In genomic region chr2:69556008-69556407, GRCh38 we compare ENCODE assay signal across 16 cellular contexts.
DNase-seq lines count a peak whose midpoint lies in the region; ATAC-seq, FAIRE-seq and TF ChIP-seq lines count a peak whose summit lies in the region.
"Had no signal": no experiment of that assay in that cellular context is flagged by ENCODE, and none has a peak within 500 bp of the region (broad histone marks: within the 10 kb centered on the region; RNA-seq: fewer than 3 reads in every experiment).

No MANE protein-coding gene starts in this region.

- H3K36me3 Mint-ChIP-seq in activated T-cell treated with anti-CD3 and anti-CD28 coated beads, Interleukin-2, amount 50 U/mL, for 24 hours (ENCODE audit: low read depth) = peaks cover 39% of the 10 kb centered on the region
- H3K36me3 Mint-ChIP-seq in CD8-positive, alpha-beta memory T cell = peaks cover 0 to 50% (median 9%) of the 10 kb centered on the region in 3 donors
- peaks cover 46% of the 10 kb centered on the region for H3K36me3 Mint-ChIP-seq in stimulated activated effector memory CD8-positive, alpha-beta T cell treated with anti-CD3 and anti-CD28 coated beads, Interleukin-12 subunit alpha, Interleukin-12 subunit beta, amount 100 ng/mL, for 72 hours
- peaks cover 22% of the 10 kb centered on the region for H3K36me3 Mint-ChIP-seq in endothelial cell (ENCODE audit: low read depth, unreplicated experiment)

- peaks cover 77% of the 10 kb centered on the region for H3K4me1 Mint-ChIP-seq in activated T-cell treated with anti-CD3 and anti-CD28 coated beads, Interleukin-2, amount 50 U/mL, for 24 hours (ENCODE audit: low read depth)
- peaks cover 66 to 87% (median 85%) of the 10 kb centered on the region in 3 donors for H3K4me1 Mint-ChIP-seq in CD8-positive, alpha-beta memory T cell
- H3K4me1 Mint-ChIP-seq in stimulated activated effector memory CD8-positive, alpha-beta T cell treated with anti-CD3 and anti-CD28 coated beads, Interleukin-12 subunit alpha, Interleukin-12 subunit beta, amount 100 ng/mL, for 72 hours = peaks cover 62% of the 10 kb centered on the region
- peaks cover 63% of the 10 kb centered on the region for H3K4me1 Mint-ChIP-seq in endothelial cell (ENCODE audit: unreplicated experiment)

- H3K4me3 ChIP-seq in CD8-positive, alpha-beta memory T cell (ENCODE audit: low read length) = no peak overlapping the region
- no peak overlapping the region for H3K4me3 ChIP-seq in K562

- H2AFZ ChIP-seq in K562 (ENCODE audit: low read depth, low read length) = no peak overlapping the region

- in situ Hi-C loops in K562 (cut with MboI) = no loop called here

- TF ChIP-seq RAD21 in K562 (CRISPR knock-in tag; conservative IDR thresholded peaks at IDR 0.05 in 1 of 2, IDR thresholded peaks at IDR 0.05 in 1 of 2) = no peak

- H3K27me3 Mint-ChIP-seq in activated T-cell treated with anti-CD3 and anti-CD28 coated beads, Interleukin-2, amount 50 U/mL, for 24 hours = no peaks in the 10 kb centered on the region
- no peaks in the 10 kb centered on the region for H3K27me3 Mint-ChIP-seq in CD8-positive, alpha-beta memory T cell
- peaks cover 2% of the 10 kb centered on the region for H3K27me3 Mint-ChIP-seq in endothelial cell (ENCODE audit: unreplicated experiment)

- H3K27me3 ChIP-seq in CD8-positive, alpha-beta memory T cell (ENCODE audit: insufficient read depth, low read length, poor library complexity, severe bottlenecking) = no peaks in the 10 kb centered on the region
- no peaks in the 10 kb centered on the region for H3K27me3 ChIP-seq in K562 (ENCODE audit: control insufficient read depth in 2 of 2, insufficient read depth in 2 of 2, low read length in 2 of 2)

- POLR2A ChIA-PET in CD8-positive, alpha-beta memory T cell (lab: Charles Lee) = no interaction called here
- POLR2A ChIA-PET in K562 (lab: Yijun Ruan, JAX) = interaction anchor here (0.6 to 1.1 kb wide), 2 partner anchors 9 to 80 kb away, joined by 3 read pairs; no protein-coding TSS in a partner anchor

- CTCF ChIA-PET in CD8-positive, alpha-beta memory T cell (lab: Charles Lee) = interaction anchor here (1.4 kb wide), 1 partner anchor 262 kb away, joined by 3 read pairs; no protein-coding TSS in a partner anchor
- CTCF ChIA-PET in K562 (lab: Yijun Ruan, JAX; ENCODE audit: low intra/inter-chr PET ratio) = no interaction called here

- ATAC-seq in K562 = no peak
- ATAC-seq in stimulated activated effector memory CD8-positive, alpha-beta T cell treated with anti-CD3 and anti-CD28 coated beads, Interleukin-12 subunit alpha, Interleukin-12 subunit beta, amount 100 ng/mL, for 72 hours = no peak
- ATAC-seq: HepG2, Right ventricle myocardium inferior had no signal

- no peaks in the 10 kb centered on the region for H3K79me2 ChIP-seq in K562 (ENCODE audit: control insufficient read depth, insufficient read depth, low read length)

- H3K9me3 ChIP-seq in CD8-positive, alpha-beta memory T cell (ENCODE audit: low read length) = no peaks in the 10 kb centered on the region
- no peaks in the 10 kb centered on the region for H3K9me3 ChIP-seq in K562 (replicated peaks; ENCODE audit: control insufficient read depth, insufficient read depth, low read depth, low read length)

- no peaks in the 10 kb centered on the region for H3K36me3 ChIP-seq in CD8-positive, alpha-beta memory T cell (ENCODE audit: insufficient read depth, low read length)
- H3K36me3 ChIP-seq in K562 (ENCODE audit: control insufficient read depth, insufficient read depth, low read length) = no peaks in the 10 kb centered on the region

- TF ChIP-seq CTCF in K562 (IDR thresholded peaks at IDR 0.05 in 2 of 3, conservative IDR thresholded peaks at IDR 0.05 in 1 of 3; ENCODE audit: insufficient read depth in 2 of 3, low read depth in 1 of 3, low read length in 3 of 3) = no peak
- TF ChIP-seq CTCF in endothelial cell (IDR thresholded peaks at IDR 0.05; ENCODE audit: unreplicated experiment) = no peak

- no peaks in the 10 kb centered on the region for H3K9me1 ChIP-seq in K562 (ENCODE audit: control insufficient read depth, insufficient read depth, low read length)

- 25% methylated on average over 4 of the region's 4 CpGs for WGBS in K562 (ENCODE audit: insufficient coverage, low coverage, missing lambda C conversion rate)

- no peak for DNase-seq in activated T-cell treated with anti-CD3 and anti-CD28 coated beads, Interleukin-2, amount 50 U/mL, for 24 hours
- no peak for DNase-seq in activated T-cell treated with anti-CD3 and anti-CD28 coated beads, Interleukin-2, amount 50 U/mL, for 48 hours
- no peak for DNase-seq in CD8-positive, alpha-beta memory T cell
- no peak for DNase-seq in K562 (ENCODE audit: extremely low read depth in 1 of 4, low spot score in 3 of 4)
- no peak for DNase-seq in stimulated activated effector memory CD8-positive, alpha-beta T cell treated with anti-CD3 and anti-CD28 coated beads, Interleukin-12 subunit alpha, Interleukin-12 subunit beta, amount 100 ng/mL, for 72 hours (ENCODE audit: low spot score in 2 of 2)
- DNase-seq in cerebellar nuclear complex (lab: John Stamatoyannopoulos, UW) = no peak
- DNase-seq in RCC 7860 (ENCODE audit: low spot score) = no peak
- DNase-seq in endothelial cell (ENCODE audit: low spot score) = no peak
- DNase-seq: AML-193, HFFc6, NCI-H1105 treated with DMSO at 0.1 percent for 48 hours, NCI-H187 treated with DMSO at 0.1 percent for 48 hours, NCI-H446, NCI-H748 treated with DMSO at 0.1 percent for 48 hours had no signal

- TF ChIP-seq EP300 in K562 (IDR thresholded peaks at IDR 0.05; ENCODE audit: low read length) = no peak

- no peak for TF ChIP-seq POLR2A in K562 (conservative IDR thresholded peaks at IDR 0.05)

- peaks cover 49% of the 10 kb centered on the region for H3K4me1 ChIP-seq in CD8-positive, alpha-beta memory T cell (ENCODE audit: insufficient read depth, low read length)
- H3K4me1 ChIP-seq in K562 (replicated peaks in 1 of 2; ENCODE audit: control insufficient read depth in 2 of 2, insufficient read depth in 2 of 2, low read length in 2 of 2) = peaks cover 0 to 4% of the 10 kb centered on the region in 2 experiments; a peak in 1 of 5 replicates

- no peak overlapping the region for H3K4me2 ChIP-seq in K562 (ENCODE audit: insufficient read depth, low read length)

- intact Hi-C loops in K562 (cut with micrococcal nuclease) = loop anchor here (5.0 to 10.0 kb wide), 3 partner anchors 181 to 261 kb away; no protein-coding TSS in a partner anchor

- no peaks in the 10 kb centered on the region for H3K9me3 Mint-ChIP-seq in activated T-cell treated with anti-CD3 and anti-CD28 coated beads, Interleukin-2, amount 50 U/mL, for 24 hours
- no peaks in the 10 kb centered on the region for H3K9me3 Mint-ChIP-seq in CD8-positive, alpha-beta memory T cell
- no peaks in the 10 kb centered on the region for H3K9me3 Mint-ChIP-seq in stimulated activated effector memory CD8-positive, alpha-beta T cell treated with anti-CD3 and anti-CD28 coated beads, Interleukin-12 subunit alpha, Interleukin-12 subunit beta, amount 100 ng/mL, for 72 hours
- H3K9me3 Mint-ChIP-seq in endothelial cell (ENCODE audit: unreplicated experiment) = no peaks in the 10 kb centered on the region

- H3K4me3 Mint-ChIP-seq in activated T-cell treated with anti-CD3 and anti-CD28 coated beads, Interleukin-2, amount 50 U/mL, for 24 hours = peak overlapping the region; percentile 5
- H3K4me3 Mint-ChIP-seq in CD8-positive, alpha-beta memory T cell = peak overlapping the region in 2 of 7 donors; percentile 1 to 4
- no peak overlapping the region for H3K4me3 Mint-ChIP-seq in stimulated activated effector memory CD8-positive, alpha-beta T cell treated with anti-CD3 and anti-CD28 coated beads, Interleukin-12 subunit alpha, Interleukin-12 subunit beta, amount 100 ng/mL, for 72 hours
- H3K4me3 Mint-ChIP-seq in endothelial cell (ENCODE audit: unreplicated experiment) = no peak overlapping the region
- H3K4me3 Mint-ChIP-seq: HFFc6 had no signal

- FAIRE-seq in K562 (lab: Jason Lieb, UNC) = no peak
- no peak for FAIRE-seq in RCC 7860 (lab: Jason Lieb, UNC)
- FAIRE-seq: HepG2 had no signal

- no peaks in the 10 kb centered on the region; the same call in 1 of the 2 replicates for H4K20me1 ChIP-seq in K562 (replicated peaks; ENCODE audit: control insufficient read depth, insufficient read depth, low read length)

- peak overlapping the region; percentile 71 for H3K27ac Mint-ChIP-seq in activated T-cell treated with anti-CD3 and anti-CD28 coated beads, Interleukin-2, amount 50 U/mL, for 24 hours
- peak overlapping the region in 7 of 8 donors; percentile 9 to 71 (median 40) for H3K27ac Mint-ChIP-seq in CD8-positive, alpha-beta memory T cell
- peak overlapping the region; percentile 15 for H3K27ac Mint-ChIP-seq in stimulated activated effector memory CD8-positive, alpha-beta T cell treated with anti-CD3 and anti-CD28 coated beads, Interleukin-12 subunit alpha, Interleukin-12 subunit beta, amount 100 ng/mL, for 72 hours
- H3K27ac Mint-ChIP-seq in endothelial cell (ENCODE audit: unreplicated experiment) = no peak overlapping the region
- H3K27ac Mint-ChIP-seq: HFFc6 had no signal

- no peak overlapping the region for H3K9ac ChIP-seq in K562 (ENCODE audit: insufficient read depth in 1 of 2, low read depth in 2 of 2, low read length in 2 of 2)

- no TSS peak for BruUV-seq in K562 (replicated peaks; lab: Mats Ljungman, UMichigan)

- no peak overlapping the region for H3K27ac ChIP-seq in CD8-positive, alpha-beta memory T cell (ENCODE audit: low read depth, low read length)
- no peak overlapping the region for H3K27ac ChIP-seq in K562 (ENCODE audit: extremely low read depth, low read depth, low read length)

TF ChIP-seq in K562, 482 proteins besides CTCF, POLR2A, EP300 and RAD21:
- peak; percentile 42; the same call in 1 of the 2 replicates for TF ChIP-seq MEF2D (tag; conservative IDR thresholded peaks at IDR 0.05; ENCODE audit: low read depth)
- no peak for TF ChIP-seq PRPF4 (IDR thresholded peaks at IDR 0.05; ENCODE audit: insufficient read depth, low read depth, low read length, poor library complexity, severe bottlenecking)
